Comparison of ENCODE assay signal across 14 cellular contexts in the genomic region with DNA sequence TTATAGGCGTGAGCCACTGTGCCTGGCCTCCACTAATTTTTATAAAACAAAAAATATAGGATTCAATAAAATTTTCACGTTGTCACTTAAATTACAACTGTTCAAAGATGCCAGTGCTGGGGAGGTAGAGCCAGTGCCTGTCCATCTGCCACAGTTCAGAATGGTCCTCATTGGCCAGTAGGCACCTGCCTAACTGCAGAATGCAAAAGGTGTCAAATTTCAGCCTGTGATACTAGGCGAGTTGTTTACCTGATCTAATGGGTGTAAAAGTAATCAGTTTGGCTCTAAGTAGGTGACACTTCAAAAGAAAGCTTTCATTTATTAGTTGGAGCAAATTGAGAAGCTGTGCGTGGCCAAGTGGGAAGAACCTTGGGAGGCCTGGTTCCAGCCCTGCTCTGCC. TPM values are rescaled to one million over a fixed set of nuclear protein-coding genes. Genes with fewer than 3 reads are reported as not detected.
DNase-seq lines count a peak whose midpoint lies in the region; FAIRE-seq and TF ChIP-seq lines count a peak whose summit lies in the region.
"Had no signal": no experiment of that assay in that cellular context is flagged by ENCODE, and none has a peak within 500 bp of the region (broad histone marks: within the 10 kb centered on the region; RNA-seq: fewer than 3 reads in every experiment).

No MANE protein-coding gene starts in this region.

- peak overlapping the region; percentile 1 for H3K27ac ChIP-seq in left ventricle myocardium inferior (replicated peaks)

- H3K4me3 ChIP-seq in left ventricle myocardium inferior, result no peak overlapping the region
- H3K4me3 ChIP-seq: uterus had no signal

- H3K4me1 Mint-ChIP-seq in glutamatergic neuron (ENCODE audit: low read depth, unreplicated experiment), result peaks cover 40% of the 10 kb centered on the region

- CTCF ChIA-PET in HEK293T (lab: Yijun Ruan, JAX), result interaction anchor here (0.6 to 1.5 kb wide), 3 partner anchors 15 to 529 kb away, joined by 3 to 4 read pairs (median 3); partner anchors contain the start of gene MIF

- peaks cover 2% of the 10 kb centered on the region for H3K27me3 Mint-ChIP-seq in glutamatergic neuron (ENCODE audit: unreplicated experiment)
- H3K27me3 Mint-ChIP-seq: central memory CD8-positive, alpha-beta T cell had no signal

- FAIRE-seq in urothelium cell line (lab: Jason Lieb, UNC), result peak; percentile 42

- peaks cover 10% of the 10 kb centered on the region for H3K36me3 Mint-ChIP-seq in glutamatergic neuron (ENCODE audit: unreplicated experiment)

- no peaks in the 10 kb centered on the region for H3K9me3 ChIP-seq in left ventricle myocardium inferior (replicated peaks)
- H3K9me3 ChIP-seq: uterus had no signal

- peak overlapping the region; percentile 71 for H3K4me3 Mint-ChIP-seq in glutamatergic neuron (ENCODE audit: unreplicated experiment)
- H3K4me3 Mint-ChIP-seq: CD14-positive monocyte had no signal

- H3K36me3 ChIP-seq in left ventricle myocardium inferior, result peaks cover 23% of the 10 kb centered on the region
- H3K36me3 ChIP-seq: uterus had no signal

- DNase-seq in left ventricle myocardium inferior (no peak), cardiac septum (ENCODE audit: low spot score) (no peak), NCI-H748 (lab: John Stamatoyannopoulos, UW; ENCODE audit: unreplicated experiment) (peak; percentile 68), glutamatergic neuron (no peak), urothelium cell line (ENCODE audit: low spot score) (no peak), iPS-NIHi11 (ENCODE audit: low spot score) (no peak), SHP77 (lab: John Stamatoyannopoulos, UW) (no peak), HEK293T (ENCODE audit: extremely low spot score) (no peak)
- DNase-seq: IMR-90, NCI-H446 treated with DMSO at 0.1 percent for 48 hours, SHP77 treated with DMSO at 0.1 percent for 48 hours, uterus had no signal

- intact Hi-C loops in left ventricle myocardium inferior (cut with micrococcal nuclease), result no loop called here
- intact Hi-C loops in cardiac septum (cut with DNase I), result loop anchor here (5.0 kb wide), 1 partner anchor 58 kb away; no protein-coding TSS in a partner anchor

- peaks cover 68% of the 10 kb centered on the region for H3K4me1 ChIP-seq in left ventricle myocardium inferior

- H3K27ac Mint-ChIP-seq in glutamatergic neuron (ENCODE audit: unreplicated experiment), result peak overlapping the region; percentile 87

- no peak for TF ChIP-seq CTCF in left ventricle myocardium inferior (IDR thresholded peaks at IDR 0.05; ENCODE audit: borderline replicate concordance)
- TF ChIP-seq CTCF in glutamatergic neuron (IDR thresholded peaks at IDR 0.05; ENCODE audit: partially characterized antibody, unreplicated experiment), result no peak

- H3K27me3 ChIP-seq in left ventricle myocardium inferior (ENCODE audit: low read depth), result no peaks in the 10 kb centered on the region
- H3K27me3 ChIP-seq: uterus had no signal

- POLR2A ChIA-PET in HEK293T (lab: Yijun Ruan, JAX), result interaction anchor here (1.5 to 1.8 kb wide), 2 partner anchors 21 to 68 kb away, joined by 4 to 5 read pairs; partner anchors contain the start of genes CHCHD10 and SLC2A11

- peaks cover 8% of the 10 kb centered on the region for H3K9me3 Mint-ChIP-seq in glutamatergic neuron (ENCODE audit: unreplicated experiment)
- H3K9me3 Mint-ChIP-seq: CD14-positive monocyte; central memory CD8-positive, alpha-beta T cell had no signal

TF ChIP-seq in HEK293T, 16 proteins besides CTCF, POLR2A, EP300 and RAD21:
- no peak for TF ChIP-seq ELF4 (IDR thresholded peaks at IDR 0.05)
- TF ChIP-seq SUZ12 (IDR thresholded peaks at IDR 0.05), result no peak
- TF ChIP-seq TARDBP (IDR thresholded peaks at IDR 0.05), result no peak
- no peak for TF ChIP-seq FOXA1 (IDR thresholded peaks at IDR 0.05)

RNA-seq across cellular contexts. Expression of gene SMARCB1, which starts 2.4 kb away (rescaled TPM):
- 52.0 TPM for total RNA-seq in left ventricle myocardium inferior
- total RNA-seq in cardiac septum, result 50.4 TPM
- total RNA-seq in glutamatergic neuron (ENCODE audit: unreplicated experiment), result 227 TPM

RNA-seq across cellular contexts. Expression of gene MMP11, which starts 16.5 kb away (rescaled TPM):
- 16.9 TPM for total RNA-seq in left ventricle myocardium inferior
- total RNA-seq in cardiac septum, result 6.2 TPM
- 28.8 TPM for total RNA-seq in glutamatergic neuron (ENCODE audit: unreplicated experiment)

RNA-seq across cellular contexts. Expression of gene CHCHD10, which starts 21.3 kb away (rescaled TPM):
- total RNA-seq in left ventricle myocardium inferior (1,446 TPM), cardiac septum (1,008 TPM), glutamatergic neuron (ENCODE audit: unreplicated experiment) (35.9 TPM)

RNA-seq across cellular contexts. Expression of gene C22orf15, which starts 26.3 kb away (rescaled TPM):
- total RNA-seq in left ventricle myocardium inferior (not detected), cardiac septum (not detected), glutamatergic neuron (ENCODE audit: unreplicated experiment) (not detected)

RNA-seq across cellular contexts. Expression of gene VPREB3, which starts 34.9 kb away (rescaled TPM):
- 0.69 TPM for total RNA-seq in left ventricle myocardium inferior
- 2.1 TPM for total RNA-seq in cardiac septum
- not detected for total RNA-seq in glutamatergic neuron (ENCODE audit: unreplicated experiment)
- total RNA-seq: IMR-90, uterus had no signal

Comparison
In these comparisons a context has a peak if more than half of its experiments do, and no peak if none do; other contexts are left out.
1. RNA of gene CHCHD10, which starts 21.3 kb away (total RNA-seq): 1,446 TPM in left ventricle myocardium inferior (single experiment) and 1,008 TPM in cardiac septum (single experiment); 35.9 TPM in glutamatergic neuron (single experiment); every median in the first group is over 10 times any median in the second.